ENCODE assay signal across 19 cellular contexts in genomic region chr5:34698754-34699153, GRCh38.
"Had no signal": no experiment of that assay in that cellular context is flagged by ENCODE, and none has a peak within 500 bp of the region (broad histone marks: within the 10 kb centered on the region; RNA-seq: fewer than 3 reads in every experiment).

No MANE protein-coding gene starts in this region.

- H3K4me3 Mint-ChIP-seq: activated CD4-positive, alpha-beta memory T cell treated with anti-CD3 and anti-CD28 coated beads, Interleukin-2, amount 10 ng/mL, durations not matched to agents 7 days and 5 days; activated naive CD8-positive, alpha-beta T cell treated with anti-CD3 and anti-CD28 coated beads, Interleukin-2, amount 50 U/mL, for 24 hours; activated T-helper 1 cell treated with anti-CD3 and anti-CD28 coated beads, Interleukin-12 subunit alpha, Interleukin-12 subunit beta, Interleukin-2, Interleukin-4 antibody, amounts not matched to agents 30 ng/mL and 10 ng/mL and 1 ng/mL, durations not matched to agents 14 hours and 24 hours and 36 hours; naive B cell; stimulated activated naive CD8-positive, alpha-beta T cell treated with anti-CD3 and anti-CD28 coated beads, Interleukin-15, amount 100 ng/mL, for 72 hours had no signal

- FAIRE-seq: endothelial cell of umbilical vein, keratinocyte had no signal

- DNase-seq: activated CD4-positive, alpha-beta memory T cell treated with anti-CD3 and anti-CD28 coated beads, Interleukin-2, amount 10 ng/mL, durations not matched to agents 7 days and 5 days; activated CD4-positive, alpha-beta T cell treated with anti-CD3 and anti-CD28 coated beads for 1 hour; activated CD8-positive, alpha-beta memory T cell treated with anti-CD3 and anti-CD28 coated beads, Interleukin-2, amount 50 U/mL, for 4 hours; activated naive CD4-positive, alpha-beta T cell; activated naive CD8-positive, alpha-beta T cell treated with anti-CD3 and anti-CD28 coated beads, Interleukin-2, amount 50 U/mL, for 24 hours; foreskin melanocyte; heart left ventricle; midbrain; naive B cell; posterior cingulate gyrus; stimulated activated CD4-positive, alpha-beta T cell treated with anti-CD3 and anti-CD28 coated beads, Interleukin-15, amount 100 ng/mL, for 24 hours; stimulated activated CD4-positive, alpha-beta T cell treated with anti-CD3 and anti-CD28 coated beads, Interleukin-4, amount 100 ng/mL, for 4 hours; stimulated activated naive CD8-positive, alpha-beta T cell treated with anti-CD3 and anti-CD28 coated beads, Interleukin-15, amount 100 ng/mL, for 72 hours; thyroid gland had no signal

- H3K27me3 ChIP-seq: ascending aorta, heart left ventricle, neutrophil, thyroid gland had no signal

- H3K9me3 Mint-ChIP-seq: activated CD4-positive, alpha-beta memory T cell treated with anti-CD3 and anti-CD28 coated beads, Interleukin-2, amount 10 ng/mL, durations not matched to agents 7 days and 5 days; activated naive CD8-positive, alpha-beta T cell treated with anti-CD3 and anti-CD28 coated beads, Interleukin-2, amount 50 U/mL, for 24 hours; activated T-helper 1 cell treated with anti-CD3 and anti-CD28 coated beads, Interleukin-12 subunit alpha, Interleukin-12 subunit beta, Interleukin-2, Interleukin-4 antibody, amounts not matched to agents 30 ng/mL and 10 ng/mL and 1 ng/mL, durations not matched to agents 14 hours and 24 hours and 36 hours; naive B cell; stimulated activated naive CD8-positive, alpha-beta T cell treated with anti-CD3 and anti-CD28 coated beads, Interleukin-15, amount 100 ng/mL, for 72 hours had no signal

- ATAC-seq: activated naive CD8-positive, alpha-beta T cell treated with anti-CD3 and anti-CD28 coated beads, Interleukin-2, amount 50 U/mL, for 24 hours; heart left ventricle; stimulated activated naive CD8-positive, alpha-beta T cell treated with anti-CD3 and anti-CD28 coated beads, Interleukin-15, amount 100 ng/mL, for 72 hours had no signal

- H3K27me3 Mint-ChIP-seq: activated CD4-positive, alpha-beta memory T cell treated with anti-CD3 and anti-CD28 coated beads, Interleukin-2, amount 10 ng/mL, durations not matched to agents 7 days and 5 days; activated naive CD8-positive, alpha-beta T cell treated with anti-CD3 and anti-CD28 coated beads, Interleukin-2, amount 50 U/mL, for 24 hours; naive B cell; stimulated activated naive CD8-positive, alpha-beta T cell treated with anti-CD3 and anti-CD28 coated beads, Interleukin-15, amount 100 ng/mL, for 72 hours had no signal

- H3K36me3 ChIP-seq: ascending aorta, neutrophil, thyroid gland had no signal

- H3K9me3 ChIP-seq: ascending aorta, heart left ventricle, neutrophil, thyroid gland had no signal

- H3K27ac Mint-ChIP-seq: activated CD4-positive, alpha-beta memory T cell treated with anti-CD3 and anti-CD28 coated beads, Interleukin-2, amount 10 ng/mL, durations not matched to agents 7 days and 5 days; activated naive CD8-positive, alpha-beta T cell treated with anti-CD3 and anti-CD28 coated beads, Interleukin-2, amount 50 U/mL, for 24 hours; activated T-helper 1 cell treated with anti-CD3 and anti-CD28 coated beads, Interleukin-12 subunit alpha, Interleukin-12 subunit beta, Interleukin-2, Interleukin-4 antibody, amounts not matched to agents 30 ng/mL and 10 ng/mL and 1 ng/mL, durations not matched to agents 14 hours and 24 hours and 36 hours; stimulated activated naive CD8-positive, alpha-beta T cell treated with anti-CD3 and anti-CD28 coated beads, Interleukin-15, amount 100 ng/mL, for 72 hours had no signal

- H3K36me3 Mint-ChIP-seq: naive B cell had no signal

- H3K27ac ChIP-seq: ascending aorta, heart left ventricle, neutrophil, thyroid gland had no signal

- H3K4me3 ChIP-seq: ascending aorta, heart left ventricle, thyroid gland had no signal
